Comparison of ENCODE assay signal across 8 cellular contexts in the genomic region with DNA sequence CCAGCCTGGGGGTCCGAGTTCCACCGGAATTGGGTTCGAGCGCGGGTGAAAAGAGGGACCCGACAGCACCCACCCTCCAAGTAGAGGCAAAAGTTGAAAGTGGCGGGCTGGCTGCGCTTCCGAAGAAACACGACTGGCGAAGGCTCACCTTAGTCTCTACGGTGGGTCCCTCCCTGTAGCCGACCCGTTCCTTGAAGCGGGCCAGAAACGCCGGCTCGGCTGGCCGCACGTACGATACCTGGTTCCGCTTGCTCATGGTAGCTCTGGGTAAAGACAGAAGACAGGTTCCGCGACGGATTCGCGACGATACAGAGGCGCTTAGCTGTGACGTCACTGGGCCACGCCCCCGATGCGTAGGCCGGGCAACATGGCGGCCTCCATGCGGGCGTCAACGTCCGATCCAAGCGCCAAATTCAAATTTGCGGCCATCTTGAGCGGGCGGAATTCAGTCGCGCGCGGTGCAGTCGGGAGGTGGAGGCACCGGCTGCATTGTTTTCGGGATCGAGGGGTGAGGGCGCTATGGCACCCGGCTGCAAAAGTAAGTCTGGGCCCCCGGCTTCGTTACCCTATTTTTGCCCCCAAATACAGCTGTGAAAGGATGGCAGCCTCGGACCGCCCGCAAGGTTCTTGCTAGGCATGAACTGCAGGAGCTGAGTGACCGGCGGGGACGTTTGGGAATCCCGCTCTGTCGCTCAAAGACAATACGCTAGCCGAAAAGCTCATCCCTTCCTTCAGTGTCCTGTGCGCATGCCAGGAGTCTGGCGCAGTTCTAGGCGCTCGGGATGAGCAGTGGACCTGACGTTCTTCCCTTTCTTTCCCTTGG. TPM values are rescaled to one million over a fixed set of nuclear protein-coding genes. Genes with fewer than 3 reads are reported as not detected.
A peak's percentile ranks its signal among the peaks of the same experiment; 100 is the strongest.
DNase-seq lines count a peak whose midpoint lies in the region; TF ChIP-seq lines count a peak whose summit lies in the region.

A gene (minus strand): TSS at position 273 of the 823 bp plus-strand sequence. CDS start 17 bp downstream, at position 256.
A gene with protein sequence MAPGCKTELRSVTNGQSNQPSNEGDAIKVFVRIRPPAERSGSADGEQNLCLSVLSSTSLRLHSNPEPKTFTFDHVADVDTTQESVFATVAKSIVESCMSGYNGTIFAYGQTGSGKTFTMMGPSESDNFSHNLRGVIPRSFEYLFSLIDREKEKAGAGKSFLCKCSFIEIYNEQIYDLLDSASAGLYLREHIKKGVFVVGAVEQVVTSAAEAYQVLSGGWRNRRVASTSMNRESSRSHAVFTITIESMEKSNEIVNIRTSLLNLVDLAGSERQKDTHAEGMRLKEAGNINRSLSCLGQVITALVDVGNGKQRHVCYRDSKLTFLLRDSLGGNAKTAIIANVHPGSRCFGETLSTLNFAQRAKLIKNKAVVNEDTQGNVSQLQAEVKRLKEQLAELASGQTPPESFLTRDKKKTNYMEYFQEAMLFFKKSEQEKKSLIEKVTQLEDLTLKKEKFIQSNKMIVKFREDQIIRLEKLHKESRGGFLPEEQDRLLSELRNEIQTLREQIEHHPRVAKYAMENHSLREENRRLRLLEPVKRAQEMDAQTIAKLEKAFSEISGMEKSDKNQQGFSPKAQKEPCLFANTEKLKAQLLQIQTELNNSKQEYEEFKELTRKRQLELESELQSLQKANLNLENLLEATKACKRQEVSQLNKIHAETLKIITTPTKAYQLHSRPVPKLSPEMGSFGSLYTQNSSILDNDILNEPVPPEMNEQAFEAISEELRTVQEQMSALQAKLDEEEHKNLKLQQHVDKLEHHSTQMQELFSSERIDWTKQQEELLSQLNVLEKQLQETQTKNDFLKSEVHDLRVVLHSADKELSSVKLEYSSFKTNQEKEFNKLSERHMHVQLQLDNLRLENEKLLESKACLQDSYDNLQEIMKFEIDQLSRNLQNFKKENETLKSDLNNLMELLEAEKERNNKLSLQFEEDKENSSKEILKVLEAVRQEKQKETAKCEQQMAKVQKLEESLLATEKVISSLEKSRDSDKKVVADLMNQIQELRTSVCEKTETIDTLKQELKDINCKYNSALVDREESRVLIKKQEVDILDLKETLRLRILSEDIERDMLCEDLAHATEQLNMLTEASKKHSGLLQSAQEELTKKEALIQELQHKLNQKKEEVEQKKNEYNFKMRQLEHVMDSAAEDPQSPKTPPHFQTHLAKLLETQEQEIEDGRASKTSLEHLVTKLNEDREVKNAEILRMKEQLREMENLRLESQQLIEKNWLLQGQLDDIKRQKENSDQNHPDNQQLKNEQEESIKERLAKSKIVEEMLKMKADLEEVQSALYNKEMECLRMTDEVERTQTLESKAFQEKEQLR (N-terminal part only) (plus strand): TSS at position 448 of the 823 bp plus-strand sequence. CDS start 72 bp downstream, at position 520.

- H3K27ac ChIP-seq in MM.1S (ENCODE audit: low read length) (peak within 1 kb of the TSS; percentile 52; the same call in 1 of the 2 replicates), neural progenitor cell (peak within 1 kb of the TSS; percentile 94)

- TF ChIP-seq CTCF in MM.1S (IDR thresholded peaks at IDR 0.05; ENCODE audit: low read length) = no peak
- no peak for TF ChIP-seq CTCF in foreskin fibroblast (IDR thresholded peaks at IDR 0.05; ENCODE audit: low read depth, low read length)
- peak; percentile 25 for TF ChIP-seq CTCF in neural progenitor cell (IDR thresholded peaks at IDR 0.05)

- no peaks in the 10 kb centered on the region for H3K36me3 ChIP-seq in MM.1S (replicated peaks; ENCODE audit: insufficient read depth, low read length)
- H3K36me3 ChIP-seq in neural progenitor cell = peaks cover 30% of the 10 kb centered on the region

- H3K4me1 ChIP-seq in MM.1S (ENCODE audit: low read length) (0 out of 2 replicates have a peak, but pooled peaks cover 6% of the 10 kb centered on the region), neural progenitor cell (no peaks in the 10 kb centered on the region)

- H3F3A ChIP-seq in MM.1S (ENCODE audit: insufficient read depth, low read length) (no peaks in the 10 kb centered on the region), neural progenitor cell (ENCODE audit: low read depth) (peaks cover 10% of the 10 kb centered on the region)

- H3K4me3 ChIP-seq in MM.1S (ENCODE audit: low read length) = peak within 1 kb of the TSS; percentile 99
- peak within 1 kb of the TSS; percentile 93 to 97 for H3K4me3 ChIP-seq in foreskin fibroblast (ENCODE audit: low read depth in 1 of 2, low read length in 2 of 2)
- peak within 1 kb of the TSS; percentile 95 for H3K4me3 ChIP-seq in neural progenitor cell

- H3K27me3 Mint-ChIP-seq in neural progenitor cell (ENCODE audit: insufficient read depth, low read depth) = peaks cover 12% of the 10 kb centered on the region

- H3K4me1 Mint-ChIP-seq in neural progenitor cell = peaks cover 8% of the 10 kb centered on the region

- H3K9ac ChIP-seq in MM.1S (ENCODE audit: low read length) (peak within 1 kb of the TSS; percentile 91), neural progenitor cell (peak within 1 kb of the TSS; percentile 82)

- DNase-seq in G401 (ENCODE audit: low spot score) (peak; percentile 96), HCEC 1CT (peak; percentile 95), MM.1S (peak; percentile 97), SIG-M5 (lab: John Stamatoyannopoulos, UW) (peak; percentile 68), activated gamma-delta T cell treated with Interleukin-2 at 50 U/mL for 16 hours (peak; percentile 97), foreskin fibroblast (peak; percentile 94 to 99), neural progenitor cell (ENCODE audit: low spot score) (peak; percentile 99), stromal cell of bone marrow (ENCODE audit: low read depth) (peak; percentile 90)

- H3K36me3 Mint-ChIP-seq in neural progenitor cell = peaks cover 64% of the 10 kb centered on the region

- in situ Hi-C loops in G401 (cut with HindIII; ENCODE audit: low sequenced_read_pairs) = no loop called here

- H3K9me3 ChIP-seq in MM.1S (replicated peaks; ENCODE audit: insufficient read depth, low read length) (no peaks in the 10 kb centered on the region), neural progenitor cell (ENCODE audit: low read depth) (peaks cover 7% of the 10 kb centered on the region)

- peak within 1 kb of the TSS; percentile 74 for H3K27ac Mint-ChIP-seq in neural progenitor cell

- peaks cover 89% of the 10 kb centered on the region for H3K79me2 ChIP-seq in MM.1S (ENCODE audit: low read length)
- peaks cover 95% of the 10 kb centered on the region for H3K79me2 ChIP-seq in neural progenitor cell (ENCODE audit: low read depth)

- H2AFZ ChIP-seq in MM.1S (ENCODE audit: low read length) (peak within 1 kb of the TSS; percentile 94), neural progenitor cell (replicated peaks) (peak within 1 kb of the TSS; percentile 87)

- H3K9me2 ChIP-seq in MM.1S (replicated peaks; ENCODE audit: insufficient read depth, low read length) = no peaks in the 10 kb centered on the region

- H3K9me3 Mint-ChIP-seq in neural progenitor cell = peaks cover 57% of the 10 kb centered on the region

- no peaks in the 10 kb centered on the region for H4K20me1 ChIP-seq in MM.1S (ENCODE audit: insufficient read depth, low read length)
- no peaks in the 10 kb centered on the region for H4K20me1 ChIP-seq in neural progenitor cell (ENCODE audit: low read depth)

- peak within 1 kb of the TSS; percentile 93 for H3K4me3 Mint-ChIP-seq in neural progenitor cell

- H3K27me3 ChIP-seq in MM.1S (replicated peaks; ENCODE audit: insufficient read depth, low read length) (no peaks in the 10 kb centered on the region), neural progenitor cell (no peaks in the 10 kb centered on the region)

- peak within 1 kb of the TSS; percentile 85 for H3K4me2 ChIP-seq in MM.1S (ENCODE audit: low read depth, low read length)
- H3K4me2 ChIP-seq in neural progenitor cell = peak within 1 kb of the TSS; percentile 94

RNA-seq across cellular contexts. Expression of the first gene that starts in this region (rescaled TPM):
- 14.5 and 26.8 TPM in 2 replicates for total RNA-seq in G401 (2014; rRNA removed; shearing (Covaris generic))
- total RNA-seq in neural progenitor cell (ENCODE audit: low replicate concordance) = 48.9 and 73.6 TPM in 2 replicates

RNA-seq across cellular contexts. Expression of the second gene that starts in this region (rescaled TPM):
- total RNA-seq in G401 (2014; rRNA removed; shearing (Covaris generic)) = 13.5 and 16.0 TPM in 2 replicates
- total RNA-seq in neural progenitor cell (ENCODE audit: low replicate concordance) = 46.2 and 83.4 TPM in 2 replicates

Comparison
In these comparisons a context has a peak if more than half of its experiments do, and no peak if none do; other contexts are left out.
1. Peak in every context shown above with its lines: DNase-seq, H3K4me3 ChIP-seq and H3K27ac ChIP-seq.